Comparison of ENCODE assay signal across 8 cellular contexts in the genomic region with DNA sequence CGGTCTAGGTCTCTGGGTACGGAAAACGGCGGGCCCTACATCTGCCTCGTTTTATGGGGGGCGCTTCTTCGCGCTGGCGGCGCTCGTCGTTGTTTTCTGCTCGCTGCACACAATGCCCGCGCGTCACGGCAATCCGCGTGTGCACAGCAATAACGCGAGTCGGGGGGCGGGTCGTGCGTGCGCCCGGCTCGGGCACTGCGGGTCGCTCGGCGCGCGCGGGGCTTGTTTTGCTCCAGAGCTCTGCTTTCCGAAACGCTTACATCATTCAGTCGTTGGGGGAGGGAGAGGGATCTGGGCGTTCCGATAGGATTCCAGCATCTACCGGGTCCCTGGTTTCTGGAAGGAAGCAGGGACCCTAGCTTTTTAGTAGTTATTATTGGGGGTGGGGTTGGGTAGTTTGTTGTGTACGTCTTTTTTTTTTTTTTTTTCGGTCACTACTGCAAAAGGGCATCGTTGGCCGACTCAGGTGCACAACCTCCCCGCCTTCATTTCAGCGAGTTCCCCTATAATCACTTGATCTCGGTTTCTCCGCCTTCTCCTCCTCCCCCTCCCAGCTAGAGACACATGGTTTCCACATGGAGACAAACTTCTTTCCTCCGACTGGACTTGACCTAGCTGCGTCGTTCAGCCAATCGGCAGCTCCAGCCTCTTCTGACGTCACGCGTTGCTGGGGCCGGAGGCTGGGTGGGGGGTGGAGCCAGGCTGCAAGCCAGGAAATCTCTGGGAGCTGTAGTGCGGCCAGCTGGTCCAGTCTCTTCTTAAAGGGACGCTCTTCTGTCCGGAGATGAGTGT. TPM values are rescaled to one million over a fixed set of nuclear protein-coding genes. Genes with fewer than 3 reads are reported as not detected.
DNase-seq lines count a peak whose midpoint lies in the region; ATAC-seq lines count a peak whose summit lies in the region.

No MANE protein-coding gene starts in this region.

- DNase-seq in NCI-H748 (lab: John Stamatoyannopoulos, UW; ENCODE audit: unreplicated experiment) (peak; percentile 94), dedifferentiated amniotic fluid mesenchymal stem cell (ENCODE audit: extremely low spot score) (peak; percentile 99), left colon (peak; percentile 97 to 98)
- DNase-seq in activated CD4-positive, alpha-beta T cell treated with anti-CD3 and anti-CD28 coated beads, Interleukin-2, amount 50 U/mL, for 1 hour: peak; percentile 89
- DNase-seq in stimulated activated CD4-positive, alpha-beta T cell treated with anti-CD3 and anti-CD28 coated beads, Interleukin-1b, Interleukin-23, amount 100 ng/mL, for 24 hours (ENCODE audit: low read depth in 4 of 4, low spot score in 1 of 4): peak; percentile 79 to 86 (median 82)

- H3K4me3 ChIP-seq in BLaER1 treated with 17β-estradiol and CSF1 and Interleukin-3, amounts not matched to agents 10 nM and 100 nM: peak overlapping the region; percentile 67 to 84 (median 74)

- ATAC-seq in GM19397 (IDR thresholded peaks at IDR 0.05; ENCODE audit: unreplicated experiment): peak; percentile 52
- peak; percentile 63 for ATAC-seq in HG03558 (IDR thresholded peaks at IDR 0.05; ENCODE audit: extremely low read depth, unreplicated experiment)
- ATAC-seq in left colon: peak; percentile 73

- H4K20me1 ChIP-seq in BLaER1 treated with 17β-estradiol and CSF1 and Interleukin-3, amounts not matched to agents 10 nM and 100 nM: peaks cover 0 to 32% (median 0%) of the 10 kb centered on the region in 11 experiments; a peak in 5 of 22 replicates

- peak overlapping the region; percentile 92 to 100 (median 97) for H3K4me2 ChIP-seq in BLaER1 treated with 17β-estradiol and CSF1 and Interleukin-3, amounts not matched to agents 10 nM and 100 nM

- peak overlapping the region; percentile 73 to 92 (median 84) for H3K9ac ChIP-seq in BLaER1 treated with 17β-estradiol and CSF1 and Interleukin-3, amounts not matched to agents 10 nM and 100 nM

- no peaks in the 10 kb centered on the region for H3K27me3 ChIP-seq in BLaER1 treated with 17β-estradiol and CSF1 and Interleukin-3, amounts not matched to agents 10 nM and 100 nM

- peaks cover 49 to 55% (median 51%) of the 10 kb centered on the region in 10 experiments for H3K4me1 ChIP-seq in BLaER1 treated with 17β-estradiol and CSF1 and Interleukin-3, amounts not matched to agents 10 nM and 100 nM

- no peaks in the 10 kb centered on the region for H3K9me3 ChIP-seq in BLaER1 treated with 17β-estradiol and CSF1 and Interleukin-3, amounts not matched to agents 10 nM and 100 nM (replicated peaks in 1 of 11)

- intact Hi-C loops in left colon (cut with DNase I, micrococcal nuclease): no loop called here

- H3K27ac ChIP-seq in BLaER1 treated with 17β-estradiol and CSF1 and Interleukin-3, amounts not matched to agents 10 nM and 100 nM: peak overlapping the region; percentile 71 to 84 (median 79)

- H3K36me3 ChIP-seq in BLaER1 treated with 17β-estradiol and CSF1 and Interleukin-3, amounts not matched to agents 10 nM and 100 nM: peaks cover 0 to 6% (median 0%) of the 10 kb centered on the region in 11 experiments; a peak in 1 of 22 replicates

RNA-seq across cellular contexts. Expression of gene MXI1, which starts 3.5 kb away (rescaled TPM):
- total RNA-seq in left colon: 100 to 1,000 TPM; 134 to 154 TPM

Comparison
In these comparisons a context has a peak if more than half of its experiments do, and no peak if none do; other contexts are left out.
1. Peak in every context shown above with its lines: DNase-seq, ATAC-seq, H3K4me3 ChIP-seq and H3K27ac ChIP-seq.